ENCODE assay signal across 1 cellular context in the genomic region with DNA sequence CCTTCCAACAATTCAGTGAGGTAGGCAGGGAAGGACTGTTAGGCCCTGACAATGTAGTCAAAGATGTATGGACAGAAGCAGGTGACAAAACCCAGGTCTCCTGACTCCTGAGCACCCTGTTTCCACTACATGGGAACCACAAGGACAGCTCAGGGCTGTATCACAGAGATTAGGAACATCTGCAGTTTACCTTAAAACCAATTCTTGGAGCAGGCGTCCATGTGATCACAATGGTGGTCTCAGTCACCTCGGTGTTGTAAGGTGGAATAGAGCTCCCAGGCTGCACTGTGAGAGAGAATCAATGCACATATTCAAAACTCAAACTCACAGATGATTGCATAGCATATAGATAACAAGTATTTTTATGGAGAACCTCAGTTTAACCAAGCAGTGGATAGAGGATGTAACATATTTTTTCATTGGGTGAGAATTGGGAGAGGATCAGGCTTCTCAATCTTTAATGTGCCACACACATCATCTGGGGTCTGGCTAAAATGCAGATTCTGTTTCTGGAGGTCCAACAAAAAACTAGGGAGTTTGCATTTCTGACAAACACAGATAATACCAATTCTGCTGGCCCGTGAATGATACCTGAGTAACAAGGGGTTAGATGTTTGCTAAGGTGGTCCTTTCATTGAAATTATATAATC.
TF ChIP-seq lines count a peak whose summit lies in the region.

No MANE protein-coding gene starts in this region.

TF ChIP-seq in IMR-90, 13 proteins besides CTCF, POLR2A, EP300 and RAD21:
- no peak for TF ChIP-seq MXI1 (IDR thresholded peaks at IDR 0.05; ENCODE audit: borderline replicate concordance, low read depth, low read length)
